Comparison of ENCODE assay signal across 8 cellular contexts in the genomic region with DNA sequence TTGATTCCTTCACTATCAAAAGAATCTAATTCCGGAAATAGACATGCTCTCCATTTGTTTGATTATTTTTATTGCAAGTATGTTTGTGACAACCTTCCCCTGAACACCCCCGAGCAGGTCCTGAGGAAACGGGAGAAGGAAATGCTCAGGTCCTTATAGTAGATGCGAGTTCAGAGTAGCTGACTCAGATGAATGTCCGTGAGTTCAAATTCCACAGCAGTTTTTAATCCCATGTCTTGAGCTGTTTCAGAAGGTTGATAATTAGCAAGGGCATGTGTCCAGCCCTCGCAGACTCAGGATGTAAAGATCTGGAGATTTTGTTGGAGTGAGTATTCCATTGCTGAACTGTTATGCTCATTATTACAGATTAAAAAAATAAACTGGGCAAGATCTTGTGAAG.
DNase-seq lines count a peak whose midpoint lies in the region; ATAC-seq and TF ChIP-seq lines count a peak whose summit lies in the region.

No MANE protein-coding gene starts in this region.

- H3K36me3 ChIP-seq in BLaER1 treated with 17β-estradiol and CSF1 and Interleukin-3, amounts not matched to agents 10 nM and 100 nM = no peaks in the 10 kb centered on the region
- H3K36me3 ChIP-seq in Panc1 (ENCODE audit: control insufficient read depth, insufficient read depth, low read length) (no peaks in the 10 kb centered on the region), esophagus (ENCODE audit: control insufficient read depth in 2 of 2, insufficient read depth in 2 of 2, low read length in 1 of 2) (no peaks in the 10 kb centered on the region), osteoblast (ENCODE audit: insufficient read depth, low read length) (no peaks in the 10 kb centered on the region)

- ATAC-seq in Panc1 = peak; percentile 39

- peak overlapping the region; percentile 35 for H2AFZ ChIP-seq in osteoblast (ENCODE audit: low read length)

- DNase-seq in Panc1 (ENCODE audit: low read depth, low spot score) = no peak
- DNase-seq in osteoblast (ENCODE audit: insufficient read length, low spot score, missing footprints) = no peak
- no peak for DNase-seq in DMS 273 (lab: John Stamatoyannopoulos, UW; ENCODE audit: unreplicated experiment)
- no peak for DNase-seq in NCI-H2171 (lab: John Stamatoyannopoulos, UW)
- DNase-seq in amygdala (lab: John Stamatoyannopoulos, UW) = no peak
- DNase-seq in NCI-H774 (lab: John Stamatoyannopoulos, UW) = no peak

- H3K79me2 ChIP-seq in osteoblast (ENCODE audit: insufficient read depth, low read length) = no peaks in the 10 kb centered on the region

- intact Hi-C loops in Panc1 (cut with micrococcal nuclease; ENCODE audit: unreplicated experiment) = no loop called here

- no peaks in the 10 kb centered on the region for H3K9me3 ChIP-seq in BLaER1 treated with 17β-estradiol and CSF1 and Interleukin-3, amounts not matched to agents 10 nM and 100 nM (replicated peaks in 1 of 11)
- H3K9me3 ChIP-seq in Panc1 (ENCODE audit: control insufficient read depth, insufficient read depth, low read depth, low read length) (no peaks in the 10 kb centered on the region), esophagus (ENCODE audit: control insufficient read depth in 2 of 2, insufficient read depth in 1 of 2, low read depth in 1 of 2, low read length in 1 of 2) (no peaks in the 10 kb centered on the region), osteoblast (ENCODE audit: low read depth, low read length) (no peaks in the 10 kb centered on the region)

- peak overlapping the region in 3 of 11 experiments; percentile 8 to 10 (median 10); a peak in 2 of 22 replicates for H3K9ac ChIP-seq in BLaER1 treated with 17β-estradiol and CSF1 and Interleukin-3, amounts not matched to agents 10 nM and 100 nM

- H4K20me1 ChIP-seq in BLaER1 treated with 17β-estradiol and CSF1 and Interleukin-3, amounts not matched to agents 10 nM and 100 nM = no peaks in the 10 kb centered on the region
- H4K20me1 ChIP-seq in osteoblast (ENCODE audit: insufficient read depth, low read length) = no peaks in the 10 kb centered on the region

- H3K27ac ChIP-seq in BLaER1 treated with 17β-estradiol and CSF1 and Interleukin-3, amounts not matched to agents 10 nM and 100 nM = peak overlapping the region in 9 of 11 experiments; percentile 24 to 87 (median 80); a peak in 16 of 22 replicates
- H3K27ac ChIP-seq in Panc1 (ENCODE audit: low read length) (peak overlapping the region; percentile 100), esophagus (ENCODE audit: low read depth in 2 of 2, low read length in 1 of 2) (peak overlapping the region; percentile 17 to 46), osteoblast (ENCODE audit: low read depth, low read length) (peak overlapping the region; percentile 92)

- no peak overlapping the region for H3K4me3 ChIP-seq in BLaER1 treated with 17β-estradiol and CSF1 and Interleukin-3, amounts not matched to agents 10 nM and 100 nM
- H3K4me3 ChIP-seq in Panc1 (ENCODE audit: low read depth in 2 of 2, low read length in 2 of 2) (peak overlapping the region in 1 of 2 experiments; percentile 22; a peak in 2 of 4 replicates), esophagus (ENCODE audit: low read depth in 1 of 2, low read length in 2 of 2) (no peak overlapping the region), osteoblast (ENCODE audit: insufficient read depth, low read length) (peak overlapping the region; percentile 15)

- peaks cover 77 to 88% (median 83%) of the 10 kb centered on the region in 10 experiments for H3K4me1 ChIP-seq in BLaER1 treated with 17β-estradiol and CSF1 and Interleukin-3, amounts not matched to agents 10 nM and 100 nM
- H3K4me1 ChIP-seq in Panc1 (ENCODE audit: control insufficient read depth, insufficient read depth, low read length) (peaks cover 60% of the 10 kb centered on the region), esophagus (ENCODE audit: control insufficient read depth in 2 of 2, insufficient read depth in 2 of 2, low read length in 1 of 2) (peaks cover 2 to 11% of the 10 kb centered on the region in 2 donors), osteoblast (ENCODE audit: insufficient read depth, low read length) (peaks cover 39% of the 10 kb centered on the region)

- TF ChIP-seq CTCF in Panc1 (IDR thresholded peaks at IDR 0.05) (no peak), osteoblast (IDR thresholded peaks at IDR 0.05; ENCODE audit: extremely low read depth, low read depth, low read length) (no peak)

- 29 to 35% methylated on average over 6 of the region's 6 CpGs for WGBS in esophagus, 2 donors

- CTCF ChIA-PET in Panc1 (lab: Charles Lee) = interaction anchor here (0.7 kb wide), 1 partner anchor 148 kb away, joined by 3 read pairs; no protein-coding TSS in a partner anchor

- in situ Hi-C loops in Panc1 (cut with HindIII; ENCODE audit: low pct_unique_long_range_greater_than_20kb, low sequenced_read_pairs) = no loop called here

- BruUV-seq in Panc1 (replicated peaks; lab: Mats Ljungman, UMichigan) = no TSS peak

- POLR2A ChIA-PET in Panc1 (lab: Charles Lee) = interaction anchor here (0.5 to 1.2 kb wide), 6 partner anchors 8 to 241 kb away, joined by 3 to 5 read pairs (median 3); no protein-coding TSS in a partner anchor

- H3K27me3 ChIP-seq in BLaER1 treated with 17β-estradiol and CSF1 and Interleukin-3, amounts not matched to agents 10 nM and 100 nM = no peaks in the 10 kb centered on the region
- H3K27me3 ChIP-seq in Panc1 (ENCODE audit: control insufficient read depth, insufficient read depth, low read length) (no peaks in the 10 kb centered on the region), esophagus (ENCODE audit: control insufficient read depth in 1 of 2, insufficient read depth in 2 of 2, low read length in 2 of 2) (no peaks in the 10 kb centered on the region), osteoblast (ENCODE audit: insufficient read depth, low read length) (no peaks in the 10 kb centered on the region)

- H3K4me2 ChIP-seq in BLaER1 treated with 17β-estradiol and CSF1 and Interleukin-3, amounts not matched to agents 10 nM and 100 nM = peak overlapping the region; percentile 42 to 93 (median 74)
- H3K4me2 ChIP-seq in osteoblast (ENCODE audit: insufficient read depth, low read length) = peak overlapping the region; percentile 65

Comparison
In these comparisons a context has a peak if more than half of its experiments do, and no peak if none do; other contexts are left out.
1. H3K27ac ChIP-seq: peak in every context shown above with its lines; median percentile 100 in Panc1; 92 in osteoblast; 80 in BLaER1 treated with 17β-estradiol and CSF1 and Interleukin-3, amounts not matched to agents 10 nM and 100 nM; 32 in esophagus.